In the genomic region with DNA sequence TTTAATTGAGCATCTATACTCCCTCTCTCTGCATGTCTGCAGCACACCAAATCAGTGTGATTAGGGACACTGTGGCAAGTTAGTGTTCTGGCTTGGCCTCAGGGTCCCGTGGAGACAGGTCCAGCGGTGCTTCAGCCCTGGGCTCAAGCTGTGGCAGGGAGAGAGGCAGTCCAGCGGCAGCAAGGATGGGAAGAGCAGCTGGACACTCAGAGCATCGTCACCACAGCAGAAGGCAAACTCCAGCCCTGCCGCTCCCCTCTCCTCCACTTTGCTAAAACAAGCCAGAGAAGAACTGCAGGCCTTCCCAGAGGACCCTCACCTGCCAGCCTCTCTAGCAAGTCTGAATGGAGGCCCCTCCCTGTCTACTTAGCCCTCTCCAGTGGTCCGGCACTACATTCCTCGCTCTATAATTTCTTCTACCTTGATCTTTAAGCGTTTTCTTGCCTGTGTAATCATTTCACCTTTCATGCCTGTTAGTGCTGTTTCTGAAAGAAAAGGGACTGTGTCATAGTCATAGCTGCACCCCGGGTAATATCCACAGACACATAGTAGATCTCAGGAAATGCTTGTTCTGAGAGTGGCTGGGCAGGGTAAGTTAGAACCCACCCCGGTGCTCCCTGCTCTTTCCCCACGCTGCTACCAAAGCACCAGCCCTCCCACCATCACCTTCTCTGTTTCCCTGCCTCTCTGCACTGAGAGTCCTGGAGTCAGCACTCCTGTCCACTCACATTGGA, we compare ENCODE assay signal across 15 cellular contexts. TPM values are rescaled to one million over a fixed set of nuclear protein-coding genes. Genes with fewer than 3 reads are reported as not detected.
DNase-seq lines count a peak whose midpoint lies in the region; ATAC-seq and TF ChIP-seq lines count a peak whose summit lies in the region.
"Had no signal": no experiment of that assay in that cellular context is flagged by ENCODE, and none has a peak within 500 bp of the region (broad histone marks: within the 10 kb centered on the region; RNA-seq: fewer than 3 reads in every experiment).

No MANE protein-coding gene starts in this region.

- H3K4me3 ChIP-seq in spleen (no peak overlapping the region), brain microvascular endothelial cell (ENCODE audit: low read depth, low read length) (no peak overlapping the region)
- H3K4me3 ChIP-seq: HAP-1, lung had no signal

- H3K36me3 ChIP-seq in spleen: no peaks in the 10 kb centered on the region
- H3K36me3 ChIP-seq in brain microvascular endothelial cell (replicated peaks): no peaks in the 10 kb centered on the region
- H3K36me3 ChIP-seq: HAP-1 had no signal

- H3K27ac Mint-ChIP-seq in T-cell (peak overlapping the region; percentile 84 to 89), immature natural killer cell (peak overlapping the region; percentile 31 to 90 (median 46))

- ATAC-seq in T-cell (replicated peaks in 1 of 4) (no peak), HG03432 (IDR thresholded peaks at IDR 0.05; ENCODE audit: unreplicated experiment) (no peak)

- peaks cover 0 to 10% (median 6%) of the 10 kb centered on the region in 8 donors for H3K9me3 ChIP-seq in spleen
- H3K9me3 ChIP-seq: HAP-1 had no signal

- CTCF ChIA-PET in T-cell (lab: Charles Lee): interaction anchor here (0.8 to 1.9 kb wide), 3 partner anchors 18 to 19 kb away, joined by 3 to 6 read pairs (median 5); no protein-coding TSS in a partner anchor

- H3K27ac ChIP-seq in spleen (peak overlapping the region; percentile 59 to 87 (median 83)), brain microvascular endothelial cell (no peak overlapping the region)

- H3K4me1 Mint-ChIP-seq in T-cell: peaks cover 63 to 66% (median 63%) of the 10 kb centered on the region in 3 donors
- H3K4me1 Mint-ChIP-seq in immature natural killer cell: peaks cover 31 to 51% of the 10 kb centered on the region in 2 donors

- in situ Hi-C loops in brain microvascular endothelial cell (cut with HindIII; ENCODE audit: low pct_ligation_motif_present, low sequenced_read_pairs): no loop called here

- peak overlapping the region in 1 of 3 donors; percentile 72 for H3K4me3 Mint-ChIP-seq in T-cell
- H3K4me3 Mint-ChIP-seq in immature natural killer cell: peak overlapping the region in 4 of 5 donors; percentile 60 to 75 (median 70)

- WGBS in spleen, 5 donors: 81 to 84% (median 82%) methylated on average over 11 of the region's 11 CpGs

- intact Hi-C loops in spleen (cut with DNase I; ENCODE audit: low total_unique reads): no loop called here

- H3K27me3 ChIP-seq in spleen (replicated peaks in 1 of 7) (no peaks in the 10 kb centered on the region), brain microvascular endothelial cell (replicated peaks) (no peaks in the 10 kb centered on the region)

- no peak for TF ChIP-seq POLR2A in spleen (IDR thresholded peaks at IDR 0.05)

- peak; percentile 56 for DNase-seq in activated CD8-positive, alpha-beta memory T cell treated with anti-CD3 and anti-CD28 coated beads for 24 hours
- no peak for DNase-seq in activated CD8-positive, alpha-beta memory T cell treated with anti-CD3 and anti-CD28 coated beads, Interleukin-2, amount 50 U/mL, for 4 hours
- no peak for DNase-seq in T-cell
- no peak for DNase-seq in immature natural killer cell
- no peak for DNase-seq in spleen
- DNase-seq in NCI-H345 (lab: John Stamatoyannopoulos, UW): no peak
- no peak for DNase-seq in brain microvascular endothelial cell
- DNase-seq: ACHN, foreskin melanocyte, NCI-H1417 treated with DMSO at 0.1 percent for 48 hours, NCI-H69, SHP77 had no signal

- POLR2A ChIA-PET in T-cell (lab: Charles Lee): interaction anchor here in 1 of 2 donors (0.6 kb wide), 1 partner anchor 22 kb away, joined by 3 read pairs; a partner anchor contains a TSS

- no peaks in the 10 kb centered on the region for H3K27me3 Mint-ChIP-seq in T-cell
- peaks cover 0 to 2% (median 2%) of the 10 kb centered on the region in 3 donors for H3K27me3 Mint-ChIP-seq in immature natural killer cell (ENCODE audit: low read depth in 3 of 3)

- H3K9me3 Mint-ChIP-seq in T-cell (peaks cover 2 to 7% (median 3%) of the 10 kb centered on the region in 3 donors), immature natural killer cell (no peaks in the 10 kb centered on the region)

- no peak for TF ChIP-seq CTCF in spleen (IDR thresholded peaks at IDR 0.05 in 8 of 11, conservative IDR thresholded peaks at IDR 0.05 in 3 of 11)
- no peak for TF ChIP-seq CTCF in brain microvascular endothelial cell (IDR thresholded peaks at IDR 0.05; ENCODE audit: low read depth, low read length, missing control alignments)

- peaks cover 13 to 56% (median 33%) of the 10 kb centered on the region in 6 donors for H3K4me1 ChIP-seq in spleen
- H3K4me1 ChIP-seq: HAP-1 had no signal

- H3K36me3 Mint-ChIP-seq in T-cell (peaks cover 6% of the 10 kb centered on the region), immature natural killer cell (peaks cover 0 to 10% (median 8%) of the 10 kb centered on the region in 3 donors)

RNA-seq across cellular contexts. Expression of a gene that starts 22.1 kb away (rescaled TPM):
- total RNA-seq in T-cell: 100 to 1,000 TPM; 123 to 253 (median 233) TPM
- 100 to 1,000 TPM in 1 of 3 donors, 10 to 100 TPM in 2; 36.6 to 126 (median 61.8) TPM for polyA plus RNA-seq in immature natural killer cell
- total RNA-seq in spleen: 100 to 1,000 TPM; 274 to 443 (median 324) TPM
- 100 to 1,000 TPM in 1 of 3 donors, 10 to 100 TPM in 2; 65.7 to 106 (median 92.4) TPM for polyA plus RNA-seq in spleen
